In the genomic region with DNA sequence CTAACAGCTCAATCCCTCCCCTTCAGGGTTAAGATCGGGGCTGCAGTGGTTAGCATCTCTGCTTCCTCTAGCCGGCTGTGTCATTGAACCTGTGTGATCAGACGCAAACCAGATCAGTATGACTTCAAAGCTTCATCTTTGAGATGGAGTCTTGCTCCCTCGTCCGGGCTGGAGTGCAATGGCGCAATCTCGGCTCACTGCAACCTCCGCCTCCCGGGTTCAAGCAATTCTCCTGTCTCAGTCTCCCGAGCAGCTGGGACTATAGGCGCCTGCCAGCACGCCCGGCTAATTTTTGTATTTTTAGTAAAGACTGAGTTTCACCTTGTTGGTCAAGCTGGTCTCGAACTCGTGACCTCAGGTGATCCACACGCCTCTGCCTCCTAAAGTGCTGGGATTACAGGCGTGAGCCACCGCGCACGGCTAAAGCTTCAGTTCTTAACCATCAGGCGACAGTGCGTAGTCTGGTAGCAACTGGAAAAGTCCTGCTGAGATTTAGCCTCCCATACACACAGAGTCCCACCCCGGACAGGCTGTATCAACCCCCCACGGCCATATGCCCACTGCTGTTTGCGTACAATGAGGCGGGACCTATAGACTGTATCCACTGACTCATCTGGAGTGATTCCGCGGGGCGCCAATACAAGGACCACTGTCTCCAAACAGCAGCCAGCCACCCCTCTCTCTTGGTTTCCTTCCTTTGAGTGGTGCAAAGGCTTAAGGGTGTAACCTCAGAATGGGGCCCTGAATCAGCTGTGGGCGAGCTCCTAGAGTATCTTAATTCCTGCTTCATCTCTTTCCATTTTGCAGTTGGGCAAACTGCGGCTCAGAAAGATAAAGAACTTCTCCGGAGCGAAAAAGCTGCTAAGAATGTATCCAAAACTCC, we compare ENCODE assay signal across 8 cellular contexts.
A peak's percentile ranks its signal among the peaks of the same experiment; 100 is the strongest.
DNase-seq lines count a peak whose midpoint lies in the region; ATAC-seq and TF ChIP-seq lines count a peak whose summit lies in the region.

No MANE protein-coding gene starts in this region.

- H3K9ac ChIP-seq in mucosa of stomach (ENCODE audit: low read length), result peak overlapping the region; percentile 98

- no peak; the same call in 1 of the 2 replicates for TF ChIP-seq CTCF in AG10803 (conservative IDR thresholded peaks at IDR 0.05; ENCODE audit: low read length)

- H3K4me3 ChIP-seq in AG10803 (ENCODE audit: low read length) (peak overlapping the region; percentile 99), mucosa of stomach (ENCODE audit: low read length) (peak overlapping the region; percentile 64)

- H3K36me3 ChIP-seq in mucosa of stomach (ENCODE audit: control insufficient read depth, insufficient read depth, low read length), result no peaks in the 10 kb centered on the region

- H3K27me3 ChIP-seq in mucosa of stomach (ENCODE audit: control insufficient read depth, insufficient read depth, low read length), result no peaks in the 10 kb centered on the region

- ATAC-seq in GM18870 (IDR thresholded peaks at IDR 0.05; ENCODE audit: unreplicated experiment), result peak; percentile 30
- ATAC-seq in HG03135 (IDR thresholded peaks at IDR 0.05; ENCODE audit: unreplicated experiment), result peak; percentile 39

- no peaks in the 10 kb centered on the region for H3K9me3 ChIP-seq in mucosa of stomach (ENCODE audit: control insufficient read depth, low read length)

- DNase-seq in AG10803 (ENCODE audit: low read depth), result peak; percentile 67
- peak; percentile 87 for DNase-seq in NCI-H82 treated with DMSO at 0.1 percent for 48 hours (lab: John Stamatoyannopoulos, UW; ENCODE audit: unreplicated experiment)
- peak; percentile 87 for DNase-seq in activated CD8-positive, alpha-beta memory T cell treated with anti-CD3 and anti-CD28 coated beads, Interleukin-2, amount 50 U/mL, for 48 hours
- peak; percentile 59 for DNase-seq in epidermal melanocyte (ENCODE audit: insufficient read length, low spot score)
- peak; percentile 63 for DNase-seq in stimulated activated CD8-positive, alpha-beta memory T cell treated with anti-CD3 and anti-CD28 coated beads, Interleukin-7, amount 100 ng/mL, for 4 hours (ENCODE audit: low read depth in 2 of 2)

- no peaks in the 10 kb centered on the region for H3K4me1 ChIP-seq in mucosa of stomach (ENCODE audit: control insufficient read depth, insufficient read depth, low read length)

Comparison
In these comparisons a context has a peak if more than half of its experiments do, and no peak if none do; other contexts are left out.
1. Peak in every context shown above with its lines: DNase-seq, ATAC-seq and H3K4me3 ChIP-seq.